ENCODE assay signal across 33 cellular contexts in the genomic region with DNA sequence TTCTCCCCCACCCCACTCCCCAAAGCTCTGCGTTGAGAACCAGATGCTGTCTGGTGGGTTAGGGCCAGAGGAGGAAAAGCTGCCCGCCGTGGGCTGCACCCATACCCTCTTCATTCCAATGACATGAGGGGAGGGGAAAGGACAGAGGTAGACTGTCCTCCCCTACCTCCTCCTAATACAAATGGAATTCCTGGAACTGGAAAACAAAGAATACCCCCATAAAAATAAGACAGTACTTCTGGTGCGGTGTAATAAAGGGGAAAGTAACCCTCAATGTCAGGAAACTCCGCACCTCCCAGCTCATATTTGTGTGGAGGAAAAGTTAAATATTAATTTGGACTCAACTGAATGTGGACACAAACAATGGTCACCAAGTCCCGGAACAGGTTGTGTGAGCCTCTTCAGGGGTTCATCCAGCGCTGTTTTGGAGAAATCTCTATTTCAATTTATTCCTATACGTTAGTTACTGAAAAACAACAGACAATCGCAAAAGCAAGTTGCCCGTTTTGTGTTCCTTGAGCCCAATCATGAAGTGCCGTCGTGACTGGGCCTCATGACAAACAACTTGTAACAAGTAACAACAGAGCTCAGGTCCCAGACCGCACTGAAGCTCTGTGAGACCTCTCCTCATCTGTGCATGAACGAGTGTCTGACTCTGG. TPM values are rescaled to one million over a fixed set of nuclear protein-coding genes. Genes with fewer than 3 reads are reported as not detected.
A peak's percentile ranks its signal among the peaks of the same experiment; 100 is the strongest.
DNase-seq lines count a peak whose midpoint lies in the region; ATAC-seq and TF ChIP-seq lines count a peak whose summit lies in the region.
"Had no signal": no experiment of that assay in that cellular context is flagged by ENCODE, and none has a peak within 500 bp of the region (broad histone marks: within the 10 kb centered on the region; RNA-seq: fewer than 3 reads in every experiment).

No MANE protein-coding gene starts in this region.

- ATAC-seq in HG02588 (IDR thresholded peaks at IDR 0.05; ENCODE audit: unreplicated experiment) = no peak
- ATAC-seq: activated T-helper 17 cell treated with anti-CD3 and anti-CD28 coated beads, Interleukin-2, amount 50 U/mL, for 72 hours; body of pancreas; gastroesophageal sphincter; GM12878; left cardiac atrium had no signal

- 16 to 66% methylated on average over 14 of the region's 14 CpGs for WGBS in sigmoid colon, 2 donors

- no peak for TF ChIP-seq CTCF in glutamatergic neuron (IDR thresholded peaks at IDR 0.05; ENCODE audit: partially characterized antibody, unreplicated experiment)
- no peak for TF ChIP-seq CTCF in sigmoid colon (IDR thresholded peaks at IDR 0.05)

- H3K27me3 ChIP-seq in sigmoid colon = peaks cover 0 to 36% (median 0%) of the 10 kb centered on the region in 3 donors
- H3K27me3 ChIP-seq: body of pancreas had no signal

- TF ChIP-seq EP300 in sigmoid colon (IDR thresholded peaks at IDR 0.05) = no peak

- TF ChIP-seq POLR2A in sigmoid colon (IDR thresholded peaks at IDR 0.05) = no peak

- H3K4me3 ChIP-seq in sigmoid colon = no peak overlapping the region
- H3K4me3 ChIP-seq: adrenal gland, body of pancreas, gastroesophageal sphincter, GM12878, HAP-1, skin epidermis, suprapubic skin had no signal

- H3K36me3 Mint-ChIP-seq in glutamatergic neuron (ENCODE audit: unreplicated experiment) = no peaks in the 10 kb centered on the region
- H3K36me3 Mint-ChIP-seq: activated naive CD4-positive, alpha-beta T cell treated with anti-CD3 and anti-CD28 coated beads, Interleukin-2, amount 10 ng/mL, durations not matched to agents 7 days and 5 days; IgD-negative memory B cell; memory B cell had no signal

- peak; percentile 71 for DNase-seq in DMS53 treated with DMSO at 0.1 percent for 48 hours (lab: John Stamatoyannopoulos, UW; ENCODE audit: unreplicated experiment)
- DNase-seq in glutamatergic neuron = no peak
- peak; percentile 21 for DNase-seq in mucosa of gallbladder (ENCODE audit: low spot score)
- peak; percentile 14 for DNase-seq in sigmoid colon
- DNase-seq in NK-92 treated with Interleukin-12 subunit alpha and Interleukin-12 subunit beta, amount 100 ng/mL, for 24 hours (lab: John Stamatoyannopoulos, UW) = no peak
- no peak for DNase-seq in ecto neural progenitor cell (ENCODE audit: low spot score)
- DNase-seq in 8988T = no peak
- DNase-seq: activated CD4-positive, alpha-beta T cell treated with anti-CD3 and anti-CD28 coated beads for 4 hours; activated naive CD4-positive, alpha-beta T cell treated with anti-CD3 and anti-CD28 coated beads, Interleukin-2, amount 10 ng/mL, durations not matched to agents 7 days and 5 days; adrenal gland; body of pancreas; CD4-positive, alpha-beta T cell; hippocampal formation; left cardiac atrium; NCI-H1092 treated with DMSO at 0.1 percent for 48 hours; NCI-H1694 treated with DMSO at 0.1 percent for 48 hours; NCI-H446 treated with DMSO at 0.1 percent for 48 hours; NCI-H774; SIG-M5; stimulated activated naive CD4-positive, alpha-beta T cell; T-helper 9 cell had no signal

- no peak overlapping the region for H3K4me3 Mint-ChIP-seq in glutamatergic neuron (ENCODE audit: unreplicated experiment)
- H3K4me3 Mint-ChIP-seq: activated naive CD4-positive, alpha-beta T cell treated with anti-CD3 and anti-CD28 coated beads, Interleukin-2, amount 10 ng/mL, durations not matched to agents 7 days and 5 days; activated T-helper 17 cell treated with anti-CD3 and anti-CD28 coated beads, Interleukin-2, amount 50 U/mL, for 72 hours; CD4-positive, alpha-beta T cell; IgD-negative memory B cell; memory B cell had no signal

- no peaks in the 10 kb centered on the region for H3K4me1 ChIP-seq in sigmoid colon
- H3K4me1 ChIP-seq: adrenal gland, gastroesophageal sphincter, HAP-1 had no signal

- peaks cover 5% of the 10 kb centered on the region for H3K9me3 Mint-ChIP-seq in glutamatergic neuron (ENCODE audit: unreplicated experiment)
- H3K9me3 Mint-ChIP-seq: activated naive CD4-positive, alpha-beta T cell treated with anti-CD3 and anti-CD28 coated beads, Interleukin-2, amount 10 ng/mL, durations not matched to agents 7 days and 5 days; activated T-helper 17 cell treated with anti-CD3 and anti-CD28 coated beads, Interleukin-2, amount 50 U/mL, for 72 hours; CD4-positive, alpha-beta T cell; memory B cell had no signal

- no peaks in the 10 kb centered on the region for H3K9me3 ChIP-seq in sigmoid colon
- H3K9me3 ChIP-seq: adrenal gland, body of pancreas, gastroesophageal sphincter, HAP-1, suprapubic skin had no signal

- no peak overlapping the region for H3K27ac ChIP-seq in sigmoid colon
- H3K27ac ChIP-seq: adrenal gland, body of pancreas, gastroesophageal sphincter, skin epidermis, suprapubic skin had no signal

- H3K36me3 ChIP-seq in sigmoid colon = no peaks in the 10 kb centered on the region
- H3K36me3 ChIP-seq: adrenal gland, gastroesophageal sphincter, HAP-1, suprapubic skin had no signal

- peak overlapping the region; percentile 38 for H3K27ac Mint-ChIP-seq in glutamatergic neuron (ENCODE audit: unreplicated experiment)
- H3K27ac Mint-ChIP-seq: activated naive CD4-positive, alpha-beta T cell treated with anti-CD3 and anti-CD28 coated beads, Interleukin-2, amount 10 ng/mL, durations not matched to agents 7 days and 5 days; activated T-helper 17 cell treated with anti-CD3 and anti-CD28 coated beads, Interleukin-2, amount 50 U/mL, for 72 hours; CD4-positive, alpha-beta T cell; IgD-negative memory B cell; memory B cell had no signal

- peaks cover 43% of the 10 kb centered on the region for H3K4me1 Mint-ChIP-seq in glutamatergic neuron (ENCODE audit: low read depth, unreplicated experiment)
- H3K4me1 Mint-ChIP-seq: activated naive CD4-positive, alpha-beta T cell treated with anti-CD3 and anti-CD28 coated beads, Interleukin-2, amount 10 ng/mL, durations not matched to agents 7 days and 5 days; activated T-helper 17 cell treated with anti-CD3 and anti-CD28 coated beads, Interleukin-2, amount 50 U/mL, for 72 hours; IgD-negative memory B cell; memory B cell had no signal

- intact Hi-C loops in sigmoid colon (cut with DNase I) = no loop called here

- H3K27me3 Mint-ChIP-seq in glutamatergic neuron (ENCODE audit: unreplicated experiment) = peaks cover 9% of the 10 kb centered on the region

RNA-seq across cellular contexts. Expression of gene B3GAT1, which starts 55.0 kb away (rescaled TPM):
- 240 TPM for total RNA-seq in glutamatergic neuron (ENCODE audit: unreplicated experiment)
- total RNA-seq in mucosa of gallbladder = 0.20 TPM
- total RNA-seq in sigmoid colon = under 1 TPM in 3 of 4 donors, not detected in 1; 0.16 to 0.28 (median 0.27) TPM
- under 1 TPM in 1 of 3 donors, not detected in 2; 0.63 TPM for polyA plus RNA-seq in sigmoid colon
- total RNA-seq: dermis microvascular lymphatic vessel endothelial cell, endothelial cell of umbilical vein, pulmonary artery endothelial cell had no signal
- polyA plus RNA-seq: GM12878, IgD-negative memory B cell had no signal

Comparison
In these comparisons a context has a peak if more than half of its experiments do, and no peak if none do; other contexts are left out.
1. DNase-seq: peak in DMS53 treated with DMSO at 0.1 percent for 48 hours (single experiment), mucosa of gallbladder (single experiment) and sigmoid colon (single experiment); none in glutamatergic neuron (single experiment), NK-92 treated with Interleukin-12 subunit alpha and Interleukin-12 subunit beta, amount 100 ng/mL, for 24 hours (single experiment), ecto neural progenitor cell (single experiment) and 8988T (single experiment).
2. RNA of gene B3GAT1, which starts 55.0 kb away (total RNA-seq): 240 TPM in glutamatergic neuron (single experiment); 0.16 to 0.28 TPM in sigmoid colon and 0.20 TPM in mucosa of gallbladder (single experiment); every median in the first group is over 100 times any median in the second.